Comparison of ENCODE assay signal across 13 cellular contexts in the genomic region with DNA sequence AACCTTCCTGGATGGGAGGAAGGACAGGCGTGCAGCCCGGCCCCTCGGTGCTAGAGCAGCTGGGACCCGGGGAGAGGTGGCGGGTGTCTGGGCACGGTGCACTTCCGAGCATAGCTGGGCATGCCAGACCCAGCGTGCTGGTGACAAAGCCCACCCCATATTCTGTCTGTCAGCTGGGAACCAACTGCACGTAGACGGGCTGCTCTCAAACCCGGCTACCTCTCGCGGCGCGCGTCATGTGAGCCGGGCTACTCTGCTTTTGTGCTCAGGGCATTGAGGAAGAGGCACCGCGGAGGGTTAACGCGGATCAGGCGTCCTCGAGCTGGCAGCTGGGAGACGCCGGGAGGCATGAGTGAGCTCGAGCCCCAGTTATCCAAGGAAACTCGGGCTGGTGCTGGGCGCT.
DNase-seq lines count a peak whose midpoint lies in the region; ATAC-seq lines count a peak whose summit lies in the region.
"Had no signal": no experiment of that assay in that cellular context is flagged by ENCODE, and none has a peak within 500 bp of the region (broad histone marks: within the 10 kb centered on the region; RNA-seq: fewer than 3 reads in every experiment).

No MANE protein-coding gene starts in this region.

- no peak overlapping the region for H3K4me3 Mint-ChIP-seq in activated CD4-positive, alpha-beta T cell treated with anti-CD3 and anti-CD28 coated beads, Interleukin-2, amount 10 ng/mL, durations not matched to agents 7 days and 5 days
- H3K4me3 Mint-ChIP-seq: activated T-cell treated with anti-CD3 and anti-CD28 coated beads, Interleukin-2, amount 50 U/mL, for 4 hours; CD4-positive, CD25-positive, alpha-beta regulatory T cell had no signal

- peaks cover 41% of the 10 kb centered on the region for H3K27me3 Mint-ChIP-seq in activated CD4-positive, alpha-beta T cell treated with anti-CD3 and anti-CD28 coated beads, Interleukin-2, amount 10 ng/mL, durations not matched to agents 7 days and 5 days

- peak overlapping the region; percentile 81 for H3K27ac ChIP-seq in muscle layer of colon (ENCODE audit: low read depth, low read length)
- H3K27ac ChIP-seq: HL-60, SJCRH30, upper lobe of right lung had no signal

- no peaks in the 10 kb centered on the region for H3K9me3 ChIP-seq in muscle layer of colon (ENCODE audit: low read length)
- H3K9me3 ChIP-seq: SJCRH30, upper lobe of right lung had no signal

- no peak for ATAC-seq in GM18870 (IDR thresholded peaks at IDR 0.05; ENCODE audit: unreplicated experiment)
- ATAC-seq: activated T-cell treated with anti-CD3 and anti-CD28 coated beads, Interleukin-2, amount 50 U/mL, for 4 hours; upper lobe of right lung had no signal

- peak overlapping the region; percentile 49 to 63 for H3K4me3 ChIP-seq in muscle layer of colon (ENCODE audit: low read depth in 1 of 2, low read length in 2 of 2)
- H3K4me3 ChIP-seq: SJCRH30, upper lobe of right lung had no signal

- POLR2A ChIA-PET in activated CD4-positive, alpha-beta T cell treated with anti-CD3 and anti-CD28 coated beads, Interleukin-2, amount 10 ng/mL, durations not matched to agents 7 days and 5 days (lab: Charles Lee) = no interaction called here

- H3K4me1 Mint-ChIP-seq in activated CD4-positive, alpha-beta T cell treated with anti-CD3 and anti-CD28 coated beads, Interleukin-2, amount 10 ng/mL, durations not matched to agents 7 days and 5 days = no peaks in the 10 kb centered on the region
- H3K4me1 Mint-ChIP-seq: CD4-positive, CD25-positive, alpha-beta regulatory T cell had no signal

- no peaks in the 10 kb centered on the region for H3K27me3 ChIP-seq in muscle layer of colon (ENCODE audit: control insufficient read depth in 1 of 2, insufficient read depth in 2 of 2, low read length in 2 of 2)

- H3K9ac ChIP-seq in muscle layer of colon (ENCODE audit: low read length) = no peak overlapping the region

- H3K36me3 ChIP-seq in muscle layer of colon (ENCODE audit: insufficient read depth, low read length) = no peaks in the 10 kb centered on the region
- H3K36me3 ChIP-seq: SJCRH30, upper lobe of right lung had no signal

- no peak overlapping the region for H3K27ac Mint-ChIP-seq in activated CD4-positive, alpha-beta T cell treated with anti-CD3 and anti-CD28 coated beads, Interleukin-2, amount 10 ng/mL, durations not matched to agents 7 days and 5 days

- H3K9me3 Mint-ChIP-seq in activated CD4-positive, alpha-beta T cell treated with anti-CD3 and anti-CD28 coated beads, Interleukin-2, amount 10 ng/mL, durations not matched to agents 7 days and 5 days = no peaks in the 10 kb centered on the region
- H3K9me3 Mint-ChIP-seq: activated T-cell treated with anti-CD3 and anti-CD28 coated beads, Interleukin-2, amount 50 U/mL, for 4 hours had no signal

- H3K4me1 ChIP-seq in muscle layer of colon (ENCODE audit: insufficient read depth, low read length) = peaks cover 8% of the 10 kb centered on the region
- H3K4me1 ChIP-seq: SJCRH30 had no signal

- peak; percentile 58 for DNase-seq in Ammon's horn (ENCODE audit: low spot score)
- peak; percentile 65 to 85 for DNase-seq in NCI-H2081 (lab: John Stamatoyannopoulos, UW)
- DNase-seq in dermis blood vessel endothelial cell = peak; percentile 6
- DNase-seq in activated CD4-positive, alpha-beta T cell treated with anti-CD3 and anti-CD28 coated beads, Interleukin-2, amount 10 ng/mL, durations not matched to agents 7 days and 5 days = no peak
- no peak for DNase-seq in dedifferentiated amniotic fluid mesenchymal stem cell (ENCODE audit: extremely low spot score)
- DNase-seq in stimulated activated naive CD4-positive, alpha-beta T cell treated with Interleukin-2 at 50 U/mL for 16 hours (lab: John Stamatoyannopoulos, UW) = no peak
- DNase-seq: activated T-cell treated with anti-CD3 and anti-CD28 coated beads, Interleukin-2, amount 50 U/mL, for 4 hours; CD4-positive, CD25-positive, alpha-beta regulatory T cell; SJCRH30; upper lobe of right lung had no signal

- CTCF ChIA-PET in activated CD4-positive, alpha-beta T cell treated with anti-CD3 and anti-CD28 coated beads, Interleukin-2, amount 10 ng/mL, durations not matched to agents 7 days and 5 days (lab: Charles Lee) = interaction anchor here (1.0 kb wide), 1 partner anchor 30 kb away, joined by 3 read pairs; no protein-coding TSS in a partner anchor

- H3K36me3 Mint-ChIP-seq in activated CD4-positive, alpha-beta T cell treated with anti-CD3 and anti-CD28 coated beads, Interleukin-2, amount 10 ng/mL, durations not matched to agents 7 days and 5 days (ENCODE audit: low read depth) = no peaks in the 10 kb centered on the region
- H3K36me3 Mint-ChIP-seq: CD4-positive, CD25-positive, alpha-beta regulatory T cell had no signal

Comparison
In these comparisons a context has a peak if more than half of its experiments do, and no peak if none do; other contexts are left out.
1. DNase-seq: peak in Ammon's horn (single experiment), NCI-H2081 (2 of 2) and dermis blood vessel endothelial cell (single experiment); none in activated CD4-positive, alpha-beta T cell treated with anti-CD3 and anti-CD28 coated beads, Interleukin-2, amount 10 ng/mL, durations not matched to agents 7 days and 5 days (single experiment), dedifferentiated amniotic fluid mesenchymal stem cell (single experiment) and stimulated activated naive CD4-positive, alpha-beta T cell treated with Interleukin-2 at 50 U/mL for 16 hours (single experiment).